Comparison of ENCODE assay signal across 18 cellular contexts in the genomic region with DNA sequence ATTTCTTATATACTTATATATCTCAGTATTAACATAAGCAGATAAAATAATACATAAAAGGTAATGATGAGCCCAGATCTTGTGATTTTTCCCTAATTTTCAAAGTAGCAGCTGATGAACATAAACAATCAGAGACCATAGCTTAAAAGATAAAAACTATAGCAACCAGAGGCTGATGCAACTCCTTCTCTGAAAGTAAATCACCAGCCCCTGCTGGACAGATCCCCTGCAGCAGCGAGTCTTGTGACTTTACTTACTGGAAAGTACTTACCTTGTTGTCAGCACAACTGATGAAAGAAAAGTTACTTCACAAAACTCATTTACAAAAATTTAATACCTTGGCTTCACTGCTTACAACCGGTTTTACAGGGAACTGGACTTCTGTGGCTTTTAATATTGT.
DNase-seq lines count a peak whose midpoint lies in the region; ATAC-seq and TF ChIP-seq lines count a peak whose summit lies in the region.
"Had no signal": no experiment of that assay in that cellular context is flagged by ENCODE, and none has a peak within 500 bp of the region (broad histone marks: within the 10 kb centered on the region; RNA-seq: fewer than 3 reads in every experiment).

No MANE protein-coding gene starts in this region.

- POLR2A ChIA-PET in AG04450 (lab: Yijun Ruan, JAX) (no interaction called here), HEK293 (lab: Yijun Ruan, JAX) (no interaction called here)

- intact Hi-C loops in mucosa of descending colon (cut with DNase I, micrococcal nuclease), result no loop called here
- intact Hi-C loops in adrenal gland (cut with DNase I), result no loop called here

- H3K27ac ChIP-seq in AG04450 (ENCODE audit: low read depth, low read length) (no peak overlapping the region), HEK293 (ENCODE audit: extremely low read depth, low read depth, low read length) (no peak overlapping the region), brain microvascular endothelial cell (no peak overlapping the region), adrenal gland (no peak overlapping the region)
- H3K27ac ChIP-seq: GM23248 had no signal

- CTCF ChIA-PET in AG04450 (lab: Charles Lee) (interaction anchor here (0.6 kb wide), 1 partner anchor 99 kb away, joined by 3 read pairs; no protein-coding TSS in a partner anchor), HEK293 (lab: Yijun Ruan, JAX) (interaction anchor here (1.0 kb wide), 1 partner anchor 22 kb away, joined by 5 read pairs; no protein-coding TSS in a partner anchor)

- ATAC-seq in mucosa of descending colon, result no peak
- ATAC-seq: CD8-positive, alpha-beta T cell; PC-3 had no signal

- H3K4me3 ChIP-seq in AG04450 (ENCODE audit: low read depth, low read length) (no peak overlapping the region), HEK293 (ENCODE audit: low read depth, low read length) (no peak overlapping the region), brain microvascular endothelial cell (ENCODE audit: low read depth, low read length) (no peak overlapping the region), fibroblast of the aortic adventitia (ENCODE audit: low read depth, low read length) (no peak overlapping the region), mucosa of descending colon (no peak overlapping the region), adrenal gland (no peak overlapping the region)
- H3K4me3 ChIP-seq: GM23248 had no signal

- WGBS in adrenal gland, 4 donors, result 94 to 97% (median 95%) methylated on average over 2 of the region's 2 CpGs

- DNase-seq in AG04450 (ENCODE audit: low read depth, low spot score), result no peak
- no peak for DNase-seq in brain microvascular endothelial cell
- peak; percentile 35 for DNase-seq in fibroblast of the aortic adventitia (ENCODE audit: low read depth)
- DNase-seq in occipital lobe (lab: John Stamatoyannopoulos, UW), result no peak
- DNase-seq in mucosa of descending colon, result no peak
- no peak for DNase-seq in adrenal gland
- no peak for DNase-seq in DMS53 (lab: John Stamatoyannopoulos, UW)
- DNase-seq: CD8-positive, alpha-beta T cell; GM23248; NCI-H1105; NCI-H1694; NCI-H2081 treated with DMSO at 0.1 percent for 48 hours; NCI-H510A; NCI-H748 treated with DMSO at 0.1 percent for 48 hours; PC-3; RPMI8226; SIG-M5 had no signal

- H3K27me3 ChIP-seq in AG04450 (ENCODE audit: control insufficient read depth, insufficient read depth, low read length) (no peaks in the 10 kb centered on the region), brain microvascular endothelial cell (replicated peaks) (no peaks in the 10 kb centered on the region), adrenal gland (no peaks in the 10 kb centered on the region)

- H3K36me3 ChIP-seq in HEK293 (ENCODE audit: control insufficient read depth in 2 of 2, insufficient read depth in 1 of 2, low read length in 2 of 2) (peaks cover 14 to 43% of the 10 kb centered on the region in 2 experiments), brain microvascular endothelial cell (replicated peaks) (no peaks in the 10 kb centered on the region), mucosa of descending colon (ENCODE audit: low read depth) (peaks cover 5% of the 10 kb centered on the region), adrenal gland (replicated peaks in 1 of 2) (peaks cover 0 to 43% of the 10 kb centered on the region in 2 donors)

- peak; percentile 38 for TF ChIP-seq CTCF in AG04450 (IDR thresholded peaks at IDR 0.05; ENCODE audit: low read depth, low read length)
- no peak for TF ChIP-seq CTCF in HEK293 (tag by site-specific recombination; IDR thresholded peaks at IDR 0.05)
- TF ChIP-seq CTCF in brain microvascular endothelial cell (IDR thresholded peaks at IDR 0.05; ENCODE audit: low read depth, low read length, missing control alignments), result peak; percentile 36
- TF ChIP-seq CTCF in fibroblast of the aortic adventitia (IDR thresholded peaks at IDR 0.05; ENCODE audit: insufficient read depth, low read length), result peak; percentile 21
- TF ChIP-seq CTCF in mucosa of descending colon (IDR thresholded peaks at IDR 0.05), result no peak
- TF ChIP-seq CTCF in adrenal gland (IDR thresholded peaks at IDR 0.05), result no peak

- no peaks in the 10 kb centered on the region for H3K4me1 ChIP-seq in HEK293 (ENCODE audit: control insufficient read depth, insufficient read depth, low read length)
- no peaks in the 10 kb centered on the region for H3K4me1 ChIP-seq in mucosa of descending colon (ENCODE audit: low read depth)
- no peaks in the 10 kb centered on the region for H3K4me1 ChIP-seq in adrenal gland (replicated peaks in 1 of 2)

- H3K9me3 ChIP-seq in AG04450 (ENCODE audit: control insufficient read depth, insufficient read depth, low read length), result no peaks in the 10 kb centered on the region
- no peaks in the 10 kb centered on the region for H3K9me3 ChIP-seq in HEK293 (ENCODE audit: control insufficient read depth, insufficient read depth, low read depth, low read length)
- no peaks in the 10 kb centered on the region for H3K9me3 ChIP-seq in mucosa of descending colon
- no peaks in the 10 kb centered on the region for H3K9me3 ChIP-seq in adrenal gland (replicated peaks in 1 of 3)

- in situ Hi-C loops in brain microvascular endothelial cell (cut with HindIII; ENCODE audit: low pct_ligation_motif_present, low sequenced_read_pairs), result no loop called here

- TF ChIP-seq POLR2A in adrenal gland (IDR thresholded peaks at IDR 0.05), result no peak

TF ChIP-seq in HEK293, 187 proteins besides CTCF, POLR2A, EP300 and RAD21:
- TF ChIP-seq ZNF791 (tag by site-specific recombination; IDR thresholded peaks at IDR 0.05), result no peak
- TF ChIP-seq FEZF1 (tag by site-specific recombination; IDR thresholded peaks at IDR 0.05), result no peak
- TF ChIP-seq, protein P1, sequence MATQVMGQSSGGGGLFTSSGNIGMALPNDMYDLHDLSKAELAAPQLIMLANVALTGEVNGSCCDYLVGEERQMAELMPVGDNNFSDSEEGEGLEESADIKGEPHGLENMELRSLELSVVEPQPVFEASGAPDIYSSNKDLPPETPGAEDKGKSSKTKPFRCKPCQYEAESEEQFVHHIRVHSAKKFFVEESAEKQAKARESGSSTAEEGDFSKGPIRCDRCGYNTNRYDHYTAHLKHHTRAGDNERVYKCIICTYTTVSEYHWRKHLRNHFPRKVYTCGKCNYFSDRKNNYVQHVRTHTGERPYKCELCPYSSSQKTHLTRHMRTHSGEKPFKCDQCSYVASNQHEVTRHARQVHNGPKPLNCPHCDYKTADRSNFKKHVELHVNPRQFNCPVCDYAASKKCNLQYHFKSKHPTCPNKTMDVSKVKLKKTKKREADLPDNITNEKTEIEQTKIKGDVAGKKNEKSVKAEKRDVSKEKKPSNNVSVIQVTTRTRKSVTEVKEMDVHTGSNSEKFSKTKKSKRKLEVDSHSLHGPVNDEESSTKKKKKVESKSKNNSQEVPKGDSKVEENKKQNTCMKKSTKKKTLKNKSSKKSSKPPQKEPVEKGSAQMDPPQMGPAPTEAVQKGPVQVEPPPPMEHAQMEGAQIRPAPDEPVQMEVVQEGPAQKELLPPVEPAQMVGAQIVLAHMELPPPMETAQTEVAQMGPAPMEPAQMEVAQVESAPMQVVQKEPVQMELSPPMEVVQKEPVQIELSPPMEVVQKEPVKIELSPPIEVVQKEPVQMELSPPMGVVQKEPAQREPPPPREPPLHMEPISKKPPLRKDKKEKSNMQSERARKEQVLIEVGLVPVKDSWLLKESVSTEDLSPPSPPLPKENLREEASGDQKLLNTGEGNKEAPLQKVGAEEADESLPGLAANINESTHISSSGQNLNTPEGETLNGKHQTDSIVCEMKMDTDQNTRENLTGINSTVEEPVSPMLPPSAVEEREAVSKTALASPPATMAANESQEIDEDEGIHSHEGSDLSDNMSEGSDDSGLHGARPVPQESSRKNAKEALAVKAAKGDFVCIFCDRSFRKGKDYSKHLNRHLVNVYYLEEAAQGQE (tag by site-specific recombination; IDR thresholded peaks at IDR 0.05), result peak; percentile 45; the same call in 1 of the 2 replicates

Comparison
In these comparisons a context has a peak if more than half of its experiments do, and no peak if none do; other contexts are left out.
1. CTCF ChIP-seq: peak in AG04450 (single experiment), brain microvascular endothelial cell (single experiment) and fibroblast of the aortic adventitia (single experiment); none in HEK293 (single experiment), mucosa of descending colon (single experiment) and adrenal gland (0 of 6).